28 cellular contexts compared by ENCODE assay signal in the genomic region with DNA sequence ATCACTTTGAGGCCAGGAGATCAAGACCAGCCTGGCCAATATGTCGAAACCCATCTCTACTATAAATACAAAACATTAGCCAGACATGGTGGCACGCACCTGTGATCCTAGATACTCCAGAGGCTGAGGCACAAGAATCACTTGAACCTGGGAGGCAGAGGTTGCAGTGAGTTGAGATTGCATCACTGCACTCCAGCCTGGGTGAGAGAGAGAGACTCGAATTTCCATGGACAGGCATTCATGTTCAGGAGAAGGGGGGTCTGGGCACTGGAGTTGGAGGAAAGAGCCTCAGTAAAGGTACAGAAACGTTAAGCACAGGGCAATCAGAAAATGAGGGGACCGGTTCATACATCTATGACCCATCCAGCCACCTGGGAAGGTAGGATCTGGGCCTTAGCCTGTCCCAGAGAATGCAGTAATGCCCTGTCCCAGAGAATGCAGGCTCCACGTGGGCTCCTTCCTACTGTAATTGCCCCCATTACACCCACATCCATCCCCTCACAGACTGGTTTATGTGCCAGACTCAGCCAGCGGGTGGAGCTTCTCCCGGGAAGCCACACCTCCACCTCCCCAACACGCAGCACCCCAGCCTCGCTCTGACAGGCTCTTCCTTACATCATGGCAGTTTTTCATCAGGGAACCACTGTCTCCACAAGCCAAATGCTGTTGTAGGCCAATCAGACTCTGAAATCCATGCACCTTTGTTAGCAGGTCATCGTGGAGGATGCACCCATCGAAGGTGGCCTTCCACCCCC.
"Had no signal": no experiment of that assay in that cellular context is flagged by ENCODE, and none has a peak within 500 bp of the region (broad histone marks: within the 10 kb centered on the region; RNA-seq: fewer than 3 reads in every experiment).

No MANE protein-coding gene starts in this region.

- H3K4me2 ChIP-seq: hepatocyte, neural progenitor cell had no signal

- H3K27me3 ChIP-seq: hepatocyte, neural progenitor cell, testis had no signal

- H3K9me3 Mint-ChIP-seq: type B pancreatic cell had no signal

- DNase-seq: activated CD4-positive, alpha-beta T cell treated with anti-CD3 and anti-CD28 coated beads, Interleukin-2, amount 10 ng/mL, durations not matched to agents 7 days and 5 days; activated CD4-positive, CD25-positive, alpha-beta regulatory T cell treated with anti-CD3 and anti-CD28 coated beads, Interleukin-2, amount 50 U/mL, for 72 hours; activated CD8-positive, alpha-beta memory T cell treated with anti-CD3 and anti-CD28 coated beads, Interleukin-2, amount 10 ng/mL, durations not matched to agents 7 days and 5 days; activated CD8-positive, alpha-beta T cell treated with anti-CD3 and anti-CD28 coated beads for 36 hours; activated gamma-delta T cell; activated naive CD4-positive, alpha-beta T cell treated with anti-CD3 and anti-CD28 coated beads, Interleukin-2, amount 50 U/mL, for 16 hours; activated T-cell treated with anti-CD3 and anti-CD28 coated beads for 4 hours; aorta; effector CD4-positive, alpha-beta T cell; erythroblast; foreskin melanocyte; glutamatergic neuron; naive thymus-derived CD4-positive, alpha-beta T cell; retina; stimulated activated CD4-positive, alpha-beta T cell treated with anti-CD3 and anti-CD28 coated beads, Interleukin-2, amount 100 ng/mL, for 48 hours; stimulated activated CD8-positive, alpha-beta memory T cell treated with anti-CD3 and anti-CD28 coated beads, Interleukin-4, amount 100 ng/mL, for 48 hours; stimulated activated naive CD4-positive, alpha-beta T cell; T-cell; testis had no signal

- H2AFZ ChIP-seq: hepatocyte, neural progenitor cell had no signal

- H3K36me3 Mint-ChIP-seq: brain, neural progenitor cell had no signal

- H3K9ac ChIP-seq: neural progenitor cell had no signal

- ATAC-seq: activated CD8-positive, alpha-beta memory T cell treated with anti-CD3 and anti-CD28 coated beads, Interleukin-2, amount 10 ng/mL, durations not matched to agents 7 days and 5 days; activated CD8-positive, alpha-beta T cell treated with anti-CD3 and anti-CD28 coated beads for 36 hours; naive thymus-derived CD4-positive, alpha-beta T cell; T-cell had no signal

- H3K9me3 ChIP-seq: testis had no signal

- H3K4me3 ChIP-seq: hepatocyte, lung, neural progenitor cell, testis had no signal

- H3K27me3 Mint-ChIP-seq: activated CD4-positive, alpha-beta T cell treated with anti-CD3 and anti-CD28 coated beads, Interleukin-2, amount 10 ng/mL, durations not matched to agents 7 days and 5 days; activated CD8-positive, alpha-beta memory T cell treated with anti-CD3 and anti-CD28 coated beads, Interleukin-2, amount 10 ng/mL, durations not matched to agents 7 days and 5 days; activated CD8-positive, alpha-beta T cell treated with anti-CD3 and anti-CD28 coated beads for 36 hours; dendritic cell treated with granulocyte-macrophage colony-stimulating factor and Interleukin-4, amounts not matched to agents 40 ng/mL and 50 ng/mL, for 4 days; naive thymus-derived CD4-positive, alpha-beta T cell; progenitor cell of endocrine pancreas; T-cell; type B pancreatic cell had no signal

- H3K79me2 ChIP-seq: hepatocyte had no signal

- H3K27ac ChIP-seq: hepatocyte, neural progenitor cell, testis, VCaP had no signal

- H3K27ac Mint-ChIP-seq: activated CD4-positive, alpha-beta T cell treated with anti-CD3 and anti-CD28 coated beads, Interleukin-2, amount 10 ng/mL, durations not matched to agents 7 days and 5 days; activated CD8-positive, alpha-beta memory T cell treated with anti-CD3 and anti-CD28 coated beads, Interleukin-2, amount 10 ng/mL, durations not matched to agents 7 days and 5 days; activated CD8-positive, alpha-beta T cell treated with anti-CD3 and anti-CD28 coated beads for 36 hours; brain; dendritic cell treated with granulocyte-macrophage colony-stimulating factor and Interleukin-4, amounts not matched to agents 40 ng/mL and 50 ng/mL, for 4 days; naive thymus-derived CD4-positive, alpha-beta T cell; neural progenitor cell; progenitor cell of endocrine pancreas; T-cell; T-helper 2 cell treated with Interferon-gamma antibody and Interleukin-4, amounts not matched to agents 5 μg/mL and 100 μg/mL, for 36 hours; type B pancreatic cell had no signal

- H3K36me3 ChIP-seq: neural progenitor cell had no signal

- H3K4me1 ChIP-seq: neural progenitor cell had no signal

- H3K4me3 Mint-ChIP-seq: activated CD4-positive, alpha-beta T cell treated with anti-CD3 and anti-CD28 coated beads, Interleukin-2, amount 10 ng/mL, durations not matched to agents 7 days and 5 days; activated CD8-positive, alpha-beta memory T cell treated with anti-CD3 and anti-CD28 coated beads, Interleukin-2, amount 10 ng/mL, durations not matched to agents 7 days and 5 days; activated CD8-positive, alpha-beta T cell treated with anti-CD3 and anti-CD28 coated beads for 36 hours; brain; dendritic cell treated with granulocyte-macrophage colony-stimulating factor and Interleukin-4, amounts not matched to agents 40 ng/mL and 50 ng/mL, for 4 days; naive thymus-derived CD4-positive, alpha-beta T cell; neural progenitor cell; T-cell; T-helper 2 cell treated with Interferon-gamma antibody and Interleukin-4, amounts not matched to agents 5 μg/mL and 100 μg/mL, for 36 hours; type B pancreatic cell had no signal
